18 cellular contexts compared by ENCODE assay signal in the genomic region with DNA sequence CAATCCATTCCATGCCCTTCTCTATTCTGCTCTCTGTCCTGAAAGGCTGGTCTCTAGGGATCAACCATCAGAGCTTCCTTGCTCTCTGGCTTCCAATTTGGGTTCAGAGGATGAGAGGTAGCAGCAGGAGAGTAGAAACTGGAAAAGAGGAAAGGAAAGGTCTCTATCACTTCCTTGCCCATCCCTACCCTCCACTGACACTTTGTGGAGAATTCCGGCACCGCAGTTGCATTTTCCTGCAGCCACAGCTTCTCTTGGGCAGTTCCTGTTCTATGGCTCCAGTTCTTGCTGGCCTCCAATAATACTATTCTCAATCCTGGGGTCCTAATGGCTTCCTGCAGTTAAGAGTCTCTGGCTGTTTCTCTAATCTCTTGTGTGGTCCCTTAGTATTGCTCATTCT. TPM values are rescaled to one million over a fixed set of nuclear protein-coding genes. Genes with fewer than 3 reads are reported as not detected.
DNase-seq lines count a peak whose midpoint lies in the region; ATAC-seq and TF ChIP-seq lines count a peak whose summit lies in the region.
"Had no signal": no experiment of that assay in that cellular context is flagged by ENCODE, and none has a peak within 500 bp of the region (broad histone marks: within the 10 kb centered on the region; RNA-seq: fewer than 3 reads in every experiment).

No MANE protein-coding gene starts in this region.

- H3K4me1 ChIP-seq in RWPE2 (ENCODE audit: insufficient read depth, poor library complexity, severe bottlenecking) (no peaks in the 10 kb centered on the region), neuronal stem cell (ENCODE audit: control insufficient read depth in 2 of 2, insufficient read depth in 1 of 2, low read depth in 1 of 2, low read length in 2 of 2) (no peaks in the 10 kb centered on the region)
- H3K4me1 ChIP-seq: psoas muscle had no signal

- no peaks in the 10 kb centered on the region for H3K36me3 Mint-ChIP-seq in activated CD8-positive, alpha-beta memory T cell treated with anti-CD3 and anti-CD28 coated beads, Interleukin-2, amount 10 ng/mL, durations not matched to agents 7 days and 5 days

- no peak overlapping the region for H2BK5ac ChIP-seq in neuronal stem cell (ENCODE audit: low read length)

- CTCF ChIA-PET in activated CD8-positive, alpha-beta memory T cell treated with anti-CD3 and anti-CD28 coated beads, Interleukin-2, amount 10 ng/mL, durations not matched to agents 7 days and 5 days (lab: Charles Lee), result interaction anchor here (1.1 kb wide), 1 partner anchor 16 kb away, joined by 3 read pairs; no protein-coding TSS in a partner anchor

- H3K27ac Mint-ChIP-seq in activated CD8-positive, alpha-beta memory T cell treated with anti-CD3 and anti-CD28 coated beads, Interleukin-2, amount 10 ng/mL, durations not matched to agents 7 days and 5 days, result no peak overlapping the region
- H3K27ac Mint-ChIP-seq: activated naive CD4-positive, alpha-beta T cell treated with anti-CD3 and anti-CD28 coated beads for 36 hours had no signal

- no peak overlapping the region for H3K14ac ChIP-seq in neuronal stem cell (ENCODE audit: low read length)

- no peaks in the 10 kb centered on the region for H3K36me3 ChIP-seq in RWPE2 (ENCODE audit: low read depth)
- no peaks in the 10 kb centered on the region for H3K36me3 ChIP-seq in neuronal stem cell (replicated peaks in 1 of 2; ENCODE audit: control insufficient read depth in 2 of 2, insufficient read depth in 2 of 2, low read length in 2 of 2)

- H2BK15ac ChIP-seq in neuronal stem cell (ENCODE audit: low read length), result no peak overlapping the region

- H2BK120ac ChIP-seq in neuronal stem cell (ENCODE audit: low read depth, low read length), result no peak overlapping the region

- peak overlapping the region; percentile 1 for H2AFZ ChIP-seq in neuronal stem cell (ENCODE audit: low read length)

- TF ChIP-seq CTCF in RWPE2 (IDR thresholded peaks at IDR 0.05; ENCODE audit: poor library complexity, severe bottlenecking), result peak; percentile 48

- DNase-seq in NCI-H82 (lab: John Stamatoyannopoulos, UW) (peak; percentile 18), NCI-H82 treated with DMSO at 0.1 percent for 48 hours (lab: John Stamatoyannopoulos, UW; ENCODE audit: unreplicated experiment) (no peak), RWPE2 (ENCODE audit: low spot score) (no peak), fibroblast of peridontal ligament (ENCODE audit: extremely low read depth) (peak; percentile 27), neuronal stem cell (ENCODE audit: low spot score) (no peak)
- DNase-seq in activated CD8-positive, alpha-beta memory T cell treated with anti-CD3 and anti-CD28 coated beads, Interleukin-2, amount 50 U/mL, for 4 hours, result no peak
- no peak for DNase-seq in activated CD8-positive, alpha-beta memory T cell treated with anti-CD3 and anti-CD28 coated beads, Interleukin-2, amount 10 ng/mL, durations not matched to agents 7 days and 5 days
- DNase-seq: activated CD4-positive, alpha-beta T cell treated with anti-CD3 and anti-CD28 coated beads for 1 hour; AML-193; effector memory CD4-positive, alpha-beta T cell; NCI-H1436; psoas muscle; RPMI8226 had no signal

- H3K4ac ChIP-seq in neuronal stem cell (ENCODE audit: low read length), result no peak overlapping the region

- H3K4me3 ChIP-seq in RWPE2 (ENCODE audit: severe bottlenecking) (no peak overlapping the region), neuronal stem cell (ENCODE audit: low read length in 2 of 2) (no peak overlapping the region)
- H3K4me3 ChIP-seq: psoas muscle had no signal

- no peak overlapping the region for H3K23ac ChIP-seq in neuronal stem cell (ENCODE audit: low read depth, low read length, poor library complexity)

- H3K27me3 ChIP-seq in RWPE2 (ENCODE audit: insufficient read depth, poor library complexity, severe bottlenecking) (no peaks in the 10 kb centered on the region), neuronal stem cell (ENCODE audit: control insufficient read depth in 3 of 3, insufficient read depth in 3 of 3, low read depth in 1 of 3, low read length in 3 of 3) (no peaks in the 10 kb centered on the region)

- H3K79me1 ChIP-seq in neuronal stem cell (ENCODE audit: low read depth, low read length), result no peaks in the 10 kb centered on the region

- H2BK12ac ChIP-seq in neuronal stem cell (ENCODE audit: low read length), result no peak overlapping the region

- no peak overlapping the region for H3K9ac ChIP-seq in neuronal stem cell (ENCODE audit: low read depth, low read length, poor library complexity)

- H3K27ac ChIP-seq in RWPE2 (ENCODE audit: poor library complexity, severe bottlenecking), result no peak overlapping the region
- no peak overlapping the region for H3K27ac ChIP-seq in neuronal stem cell (replicated peaks; ENCODE audit: low read length)
- H3K27ac ChIP-seq: HL-60, psoas muscle had no signal

- peaks cover 49% of the 10 kb centered on the region for H3K27me3 Mint-ChIP-seq in activated CD8-positive, alpha-beta memory T cell treated with anti-CD3 and anti-CD28 coated beads, Interleukin-2, amount 10 ng/mL, durations not matched to agents 7 days and 5 days

- peaks cover 5% of the 10 kb centered on the region for H3K9me3 Mint-ChIP-seq in activated CD8-positive, alpha-beta memory T cell treated with anti-CD3 and anti-CD28 coated beads, Interleukin-2, amount 10 ng/mL, durations not matched to agents 7 days and 5 days (ENCODE audit: low read depth)

- no peak overlapping the region for H2AK5ac ChIP-seq in neuronal stem cell (ENCODE audit: low read depth, low read length)

- peaks cover 20% of the 10 kb centered on the region for H3K4me1 Mint-ChIP-seq in activated CD8-positive, alpha-beta memory T cell treated with anti-CD3 and anti-CD28 coated beads, Interleukin-2, amount 10 ng/mL, durations not matched to agents 7 days and 5 days

- no peak overlapping the region for H3K18ac ChIP-seq in neuronal stem cell (ENCODE audit: low read length)

- H3K4me3 Mint-ChIP-seq in activated CD8-positive, alpha-beta memory T cell treated with anti-CD3 and anti-CD28 coated beads, Interleukin-2, amount 10 ng/mL, durations not matched to agents 7 days and 5 days, result no peak overlapping the region
- H3K4me3 Mint-ChIP-seq: activated naive CD4-positive, alpha-beta T cell treated with anti-CD3 and anti-CD28 coated beads for 36 hours had no signal

- H4K8ac ChIP-seq in neuronal stem cell (ENCODE audit: low read depth, low read length), result no peak overlapping the region

- no CpG with 5 or more reads among the region's 2 CpGs for WGBS in neuronal stem cell (ENCODE audit: extremely low coverage in 2 of 2, insufficient read length in 2 of 2, insufficient replicate concordance in 1 of 2), 2 donors

- no peak overlapping the region for H3K4me2 ChIP-seq in neuronal stem cell (ENCODE audit: insufficient read depth, low read length, poor library complexity, severe bottlenecking)

- H4K91ac ChIP-seq in neuronal stem cell (ENCODE audit: low read depth, low read length, poor library complexity), result no peak overlapping the region

- peak; percentile 23; the same call in 2 of the 3 replicates for ATAC-seq in RWPE2 (ENCODE audit: low read depth)
- ATAC-seq in activated CD8-positive, alpha-beta memory T cell treated with anti-CD3 and anti-CD28 coated beads, Interleukin-2, amount 10 ng/mL, durations not matched to agents 7 days and 5 days, result no peak
- no peak for ATAC-seq in GM21423 (IDR thresholded peaks at IDR 0.05; ENCODE audit: unreplicated experiment)
- ATAC-seq: psoas muscle had no signal

- H3K9me3 ChIP-seq in RWPE2 (ENCODE audit: severe bottlenecking) (no peaks in the 10 kb centered on the region), neuronal stem cell (replicated peaks in 1 of 2; ENCODE audit: control insufficient read depth in 2 of 2, insufficient read depth in 1 of 2, low read depth in 1 of 2, low read length in 2 of 2) (no peaks in the 10 kb centered on the region)
- H3K9me3 ChIP-seq: psoas muscle had no signal

RNA-seq across cellular contexts. Expression of a gene that starts 13.3 kb away (rescaled TPM):
- polyA plus RNA-seq in neuronal stem cell (2013, experiment 1 of 2), result 36.7 TPM
- polyA plus RNA-seq in neuronal stem cell (2013, experiment 2 of 2), result 38.9 TPM
- 1 to 10 TPM; 6.7 to 9.3 TPM for total RNA-seq in activated CD8-positive, alpha-beta memory T cell treated with anti-CD3 and anti-CD28 coated beads, Interleukin-2, amount 10 ng/mL, durations not matched to agents 7 days and 5 days

RNA-seq across cellular contexts. Expression of a gene that starts 15.5 kb away (rescaled TPM):
- 44.7 TPM for polyA plus RNA-seq in neuronal stem cell (2013, experiment 1 of 2)
- polyA plus RNA-seq in neuronal stem cell (2013, experiment 2 of 2), result 45.3 TPM
- under 1 TPM; 0.32 to 0.68 TPM for total RNA-seq in activated CD8-positive, alpha-beta memory T cell treated with anti-CD3 and anti-CD28 coated beads, Interleukin-2, amount 10 ng/mL, durations not matched to agents 7 days and 5 days

RNA-seq across cellular contexts. Expression of a gene that starts 47.3 kb away (rescaled TPM):
- polyA plus RNA-seq in neuronal stem cell (2013, experiment 1 of 2), result 0.03 TPM
- polyA plus RNA-seq in neuronal stem cell (2013, experiment 2 of 2), result 0.04 TPM
- total RNA-seq in activated CD8-positive, alpha-beta memory T cell treated with anti-CD3 and anti-CD28 coated beads, Interleukin-2, amount 10 ng/mL, durations not matched to agents 7 days and 5 days, result not detected
- total RNA-seq: activated naive CD4-positive, alpha-beta T cell treated with anti-CD3 and anti-CD28 coated beads for 36 hours; kidney epithelial cell; temporal lobe had no signal

Comparison
In these comparisons a context has a peak if more than half of its experiments do, and no peak if none do; other contexts are left out.
1. DNase-seq: peak in NCI-H82 (single experiment) and fibroblast of peridontal ligament (single experiment); none in NCI-H82 treated with DMSO at 0.1 percent for 48 hours (single experiment), RWPE2 (single experiment), neuronal stem cell (single experiment), activated CD8-positive, alpha-beta memory T cell treated with anti-CD3 and anti-CD28 coated beads, Interleukin-2, amount 50 U/mL, for 4 hours (single experiment) and activated CD8-positive, alpha-beta memory T cell treated with anti-CD3 and anti-CD28 coated beads, Interleukin-2, amount 10 ng/mL, durations not matched to agents 7 days and 5 days (single experiment).